ENCODE assay signal across 1 cellular context in genomic region chr1:169491845-169492281, GRCh38.
TF ChIP-seq lines count a peak whose summit lies in the region.

No MANE protein-coding gene starts in this region.

TF ChIP-seq in GM12878, 131 proteins besides CTCF, POLR2A, EP300 and RAD21 (continued from another document):
- TF ChIP-seq NKRF (conservative IDR thresholded peaks at IDR 0.05) (no peak), FOXK2 (IDR thresholded peaks at IDR 0.05) (no peak), IRF4 (IDR thresholded peaks at IDR 0.05; ENCODE audit: low read depth, low read length) (peak; percentile 23; the same call in 1 of the 2 replicates), JUNB (IDR thresholded peaks at IDR 0.05) (peak; percentile 44; the same call in 1 of the 2 replicates)
TF ChIP-seq in GM12878: peak in this region for 2.
